10 cellular contexts compared by ENCODE assay signal in the genomic region with DNA sequence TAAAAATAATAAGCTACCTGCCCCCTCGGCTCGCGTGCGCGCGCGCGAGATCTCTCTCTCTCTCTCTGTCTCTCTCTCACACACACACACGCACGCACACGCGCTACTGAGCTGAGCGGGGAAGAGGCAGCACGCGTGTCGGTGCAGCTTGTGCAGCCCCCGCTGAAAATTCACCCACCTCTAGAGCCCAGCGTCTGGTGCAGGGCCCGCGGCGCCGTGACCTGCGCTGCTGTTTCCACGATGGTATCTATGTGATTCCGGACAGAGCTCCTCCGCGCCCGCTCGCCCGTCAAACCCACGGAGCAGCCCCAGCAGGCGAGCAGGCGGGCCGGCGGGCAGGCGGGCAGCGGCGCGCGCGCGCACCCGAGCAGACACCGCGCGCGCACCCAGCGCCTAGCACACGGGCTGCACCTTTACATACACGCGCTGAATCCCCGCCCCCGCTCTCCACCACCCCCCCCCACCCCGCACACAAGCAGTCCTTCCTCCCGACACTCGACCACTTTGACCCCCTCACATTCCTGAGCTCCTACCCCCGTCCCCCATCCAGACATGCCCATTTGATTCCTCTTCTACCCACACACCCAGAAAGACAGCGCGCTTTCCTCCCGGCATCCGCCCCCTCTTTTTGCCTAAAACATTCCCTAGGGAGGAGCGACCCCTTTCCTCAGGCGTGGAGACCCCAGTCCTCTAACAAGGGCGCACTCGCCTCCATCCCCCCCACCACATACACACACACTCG. TPM values are rescaled to one million over a fixed set of nuclear protein-coding genes. Genes with fewer than 3 reads are reported as not detected.
DNase-seq lines count a peak whose midpoint lies in the region; ATAC-seq and TF ChIP-seq lines count a peak whose summit lies in the region.
"Had no signal": no experiment of that assay in that cellular context is flagged by ENCODE, and none has a peak within 500 bp of the region (broad histone marks: within the 10 kb centered on the region; RNA-seq: fewer than 3 reads in every experiment).

No MANE protein-coding gene starts in this region.

- no peaks in the 10 kb centered on the region for H4K20me1 ChIP-seq in smooth muscle cell (ENCODE audit: low read depth)

- peak; percentile 47 for DNase-seq in NCI-H1092 treated with DMSO at 0.1 percent for 48 hours (lab: John Stamatoyannopoulos, UW)
- peak; percentile 36 for DNase-seq in cerebellar cortex (ENCODE audit: low spot score)
- DNase-seq in left kidney (ENCODE audit: low read depth, low spot score): peak; percentile 71
- DNase-seq in smooth muscle cell (lab: John Stamatoyannopoulos, UW; ENCODE audit: unreplicated experiment): no peak
- no peak for DNase-seq in cortex of kidney (lab: John Stamatoyannopoulos, UW)
- no peak for DNase-seq in NCI-H774 (lab: John Stamatoyannopoulos, UW)
- DNase-seq: SHP77 treated with DMSO at 0.1 percent for 48 hours had no signal

- H3K79me2 ChIP-seq in smooth muscle cell (ENCODE audit: low read depth): no peaks in the 10 kb centered on the region

- no peaks in the 10 kb centered on the region for H3F3A ChIP-seq in smooth muscle cell (ENCODE audit: low read depth)

- no peak overlapping the region for H3K9ac ChIP-seq in smooth muscle cell (ENCODE audit: low read depth)

- no peak overlapping the region for H2AFZ ChIP-seq in smooth muscle cell (ENCODE audit: low read depth)

- H3K4me1 ChIP-seq in smooth muscle cell (ENCODE audit: low read depth): no peaks in the 10 kb centered on the region

- no peak for TF ChIP-seq CTCF in smooth muscle cell (IDR thresholded peaks at IDR 0.05; ENCODE audit: borderline replicate concordance, insufficient read depth, poor library complexity, severe bottlenecking)

- 56% methylated on average over 38 of the region's 66 CpGs for WGBS in smooth muscle cell (ENCODE audit: low lambda C conversion rate)

- no peaks in the 10 kb centered on the region for H3K9me3 ChIP-seq in smooth muscle cell (replicated peaks; ENCODE audit: low read depth)

- H3K27ac ChIP-seq in smooth muscle cell (ENCODE audit: low read depth): no peak overlapping the region

- no peak for ATAC-seq in GM21526 (IDR thresholded peaks at IDR 0.05; ENCODE audit: low FRiP score, unreplicated experiment)
- no peak for ATAC-seq in GM19397 (IDR thresholded peaks at IDR 0.05; ENCODE audit: unreplicated experiment)

- H3K36me3 ChIP-seq in smooth muscle cell (ENCODE audit: low read depth): no peaks in the 10 kb centered on the region

- peak overlapping the region; percentile 87 for H3K4me2 ChIP-seq in smooth muscle cell

- H3K27me3 ChIP-seq in smooth muscle cell (ENCODE audit: low read depth): no peaks in the 10 kb centered on the region

- H3K4me3 ChIP-seq in smooth muscle cell: peak overlapping the region; percentile 55

RNA-seq across cellular contexts. Expression of gene SLITRK4, which starts 1.0 kb away (rescaled TPM):
- total RNA-seq in smooth muscle cell: 25.1 and 25.3 TPM in 2 replicates
- 11.9 and 16.0 TPM in 2 replicates for polyA plus RNA-seq in smooth muscle cell
- total RNA-seq: activated T-helper 1 cell treated with anti-CD3 and anti-CD28 coated beads, Interleukin-12 subunit alpha, Interleukin-12 subunit beta, Interleukin-2, Interleukin-4 antibody, amounts not matched to agents 30 ng/mL and 10 ng/mL and 1 ng/mL, durations not matched to agents 14 hours and 24 hours and 36 hours had no signal

Comparison
In these comparisons a context has a peak if more than half of its experiments do, and no peak if none do; other contexts are left out.
1. DNase-seq: peak in NCI-H1092 treated with DMSO at 0.1 percent for 48 hours (single experiment), cerebellar cortex (single experiment) and left kidney (single experiment); none in smooth muscle cell (single experiment), cortex of kidney (single experiment) and NCI-H774 (single experiment).